19 cellular contexts compared by ENCODE assay signal in the genomic region with DNA sequence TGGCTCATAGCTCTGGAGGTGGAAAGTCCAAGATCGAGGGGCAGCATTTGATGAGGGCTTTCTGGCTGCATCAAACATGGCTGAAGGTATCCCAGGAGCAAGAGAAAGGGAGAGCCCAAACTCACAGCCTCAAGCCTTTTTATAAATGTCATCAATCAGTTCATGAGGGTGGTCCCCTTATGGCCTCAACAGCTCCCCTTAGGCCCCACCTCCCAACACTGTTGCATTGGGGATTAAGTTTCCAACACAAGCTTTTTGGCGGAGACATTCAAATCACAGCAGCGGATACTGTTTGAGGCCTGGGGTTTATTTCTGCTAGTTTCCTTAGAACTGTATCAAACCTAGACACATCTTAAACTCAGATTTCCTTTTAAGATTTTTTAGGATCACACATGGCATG. TPM values are rescaled to one million over a fixed set of nuclear protein-coding genes. Genes with fewer than 3 reads are reported as not detected.
DNase-seq lines count a peak whose midpoint lies in the region; ATAC-seq, FAIRE-seq and TF ChIP-seq lines count a peak whose summit lies in the region.
"Had no signal": no experiment of that assay in that cellular context is flagged by ENCODE, and none has a peak within 500 bp of the region (broad histone marks: within the 10 kb centered on the region; RNA-seq: fewer than 3 reads in every experiment).

No MANE protein-coding gene starts in this region.

- TF ChIP-seq CTCF in cardiac muscle cell (IDR thresholded peaks at IDR 0.05; ENCODE audit: low read depth, low read length) = no peak
- TF ChIP-seq CTCF in heart right ventricle (IDR thresholded peaks at IDR 0.05) = no peak
- no peak for TF ChIP-seq CTCF in bronchial epithelial cell (IDR thresholded peaks at IDR 0.05; ENCODE audit: insufficient read depth, low read length, severe bottlenecking)

- peak; percentile 36 for FAIRE-seq in bronchial epithelial cell (lab: Jason Lieb, UNC)
- FAIRE-seq: GM12891, GM18507 had no signal

- H3K27ac ChIP-seq in cardiac muscle cell (peak overlapping the region; percentile 72), heart right ventricle (no peak overlapping the region)
- H3K27ac ChIP-seq: GM23248 had no signal

- H3K4me1 ChIP-seq in cardiac muscle cell (ENCODE audit: low read depth) (peaks cover 11% of the 10 kb centered on the region), heart right ventricle (no peaks in the 10 kb centered on the region)

- peaks cover 12% of the 10 kb centered on the region for H3K36me3 ChIP-seq in cardiac muscle cell
- H3K36me3 ChIP-seq in heart right ventricle = peaks cover 0 to 14% (median 0%) of the 10 kb centered on the region in 9 donors
- H3K36me3 ChIP-seq in bronchial epithelial cell (ENCODE audit: control insufficient read depth, insufficient read depth, low read length) = no peaks in the 10 kb centered on the region

- no peaks in the 10 kb centered on the region for H3K9me3 ChIP-seq in cardiac muscle cell (ENCODE audit: low read depth)
- H3K9me3 ChIP-seq in heart right ventricle = no peaks in the 10 kb centered on the region

- DNase-seq in cardiac muscle cell (ENCODE audit: low read depth in 1 of 2, low spot score in 1 of 2) (no peak), heart right ventricle (no peak), bronchial epithelial cell (ENCODE audit: low read depth) (no peak), left kidney (ENCODE audit: low read depth, low spot score) (peak; percentile 64)
- DNase-seq in central memory CD4-positive, alpha-beta T cell = no peak
- DNase-seq: C1 segment of cervical spinal cord; Calu3; CD4-positive, alpha-beta memory T cell; COR-L47; DMS53; DMS79 treated with DMSO at 0.1 percent for 48 hours; GF-D8; GM23248; H9 had no signal

- intact Hi-C loops in heart right ventricle (cut with DNase I) = no loop called here

- H3K4me3 ChIP-seq in cardiac muscle cell = no peak overlapping the region
- H3K4me3 ChIP-seq in heart right ventricle = no peak overlapping the region
- no peak overlapping the region for H3K4me3 ChIP-seq in bronchial epithelial cell (ENCODE audit: low read depth, low read length)
- H3K4me3 ChIP-seq: GM23248 had no signal

- no peaks in the 10 kb centered on the region for H3K27me3 ChIP-seq in cardiac muscle cell
- no peaks in the 10 kb centered on the region for H3K27me3 ChIP-seq in heart right ventricle
- no peaks in the 10 kb centered on the region for H3K27me3 ChIP-seq in bronchial epithelial cell (ENCODE audit: control insufficient read depth, insufficient read depth, low read length)

- no peak for ATAC-seq in heart right ventricle
- no peak for ATAC-seq in GM21717 (IDR thresholded peaks at IDR 0.05; ENCODE audit: unreplicated experiment)
- no peak for ATAC-seq in GM18909 (IDR thresholded peaks at IDR 0.05; ENCODE audit: poor library complexity, unreplicated experiment)
- ATAC-seq: HCT116 had no signal

- 87 to 90% methylated on average over 3 of the region's 3 CpGs for WGBS in heart right ventricle, 2 donors

RNA-seq across cellular contexts. Expression of gene SH3BGR, which starts 20.4 kb away (rescaled TPM):
- total RNA-seq in cardiac muscle cell = 116 and 168 TPM in 2 replicates
- polyA plus RNA-seq in cardiac muscle cell = 326 TPM in 2 replicates
- 100 to 1,000 TPM in 8 of 10 donors, 10 to 100 TPM in 2; 89.3 to 223 (median 144) TPM for total RNA-seq in heart right ventricle
- polyA plus RNA-seq in heart right ventricle = 100 to 1,000 TPM in 1 of 2 donors, 10 to 100 TPM in 1; 87.8 to 243 TPM
- 5.0 and 13.7 TPM in 2 replicates for total RNA-seq in bronchial epithelial cell

RNA-seq across cellular contexts. Expression of gene LCA5L, which starts 26.6 kb away (rescaled TPM):
- total RNA-seq in cardiac muscle cell (2.0 and 2.9 TPM in 2 replicates), heart right ventricle (1 to 10 TPM in 3 of 10 donors, under 1 TPM in 7; 0.21 to 2.1 (median 0.78) TPM), bronchial epithelial cell (0.53 and 3.2 TPM in 2 replicates)
- polyA plus RNA-seq in cardiac muscle cell (3.4 and 5.0 TPM in 2 replicates), heart right ventricle (under 1 TPM; 0.58 to 0.95 TPM)
- total RNA-seq: CD4-positive, alpha-beta memory T cell had no signal
- polyA plus RNA-seq: CD4-positive, alpha-beta memory T cell had no signal
